ENCODE assay signal across 1 cellular context in the genomic region with DNA sequence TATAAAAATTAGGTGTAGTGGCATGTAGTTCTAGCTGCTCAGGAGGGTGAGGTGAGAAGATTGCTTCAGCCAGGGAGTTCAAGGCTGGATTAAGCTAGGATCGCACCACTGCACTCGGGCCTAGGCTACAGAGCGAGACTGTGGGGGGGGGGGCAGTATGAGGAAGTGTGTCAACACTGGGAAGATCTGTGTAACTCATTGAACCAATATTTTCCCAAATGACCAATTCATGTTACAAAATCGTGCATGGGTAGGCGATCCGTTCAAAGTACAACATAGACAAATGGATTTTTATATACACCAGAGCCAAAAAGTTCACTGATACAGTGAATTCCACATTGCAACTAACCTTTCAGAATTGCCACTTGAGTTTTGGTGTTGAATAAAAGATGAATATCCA.
TF ChIP-seq lines count a peak whose summit lies in the region.

No MANE protein-coding gene starts in this region.

TF ChIP-seq in liver, 16 proteins besides CTCF, POLR2A, EP300 and RAD21 (continued from another document):
- TF ChIP-seq, protein P1, sequence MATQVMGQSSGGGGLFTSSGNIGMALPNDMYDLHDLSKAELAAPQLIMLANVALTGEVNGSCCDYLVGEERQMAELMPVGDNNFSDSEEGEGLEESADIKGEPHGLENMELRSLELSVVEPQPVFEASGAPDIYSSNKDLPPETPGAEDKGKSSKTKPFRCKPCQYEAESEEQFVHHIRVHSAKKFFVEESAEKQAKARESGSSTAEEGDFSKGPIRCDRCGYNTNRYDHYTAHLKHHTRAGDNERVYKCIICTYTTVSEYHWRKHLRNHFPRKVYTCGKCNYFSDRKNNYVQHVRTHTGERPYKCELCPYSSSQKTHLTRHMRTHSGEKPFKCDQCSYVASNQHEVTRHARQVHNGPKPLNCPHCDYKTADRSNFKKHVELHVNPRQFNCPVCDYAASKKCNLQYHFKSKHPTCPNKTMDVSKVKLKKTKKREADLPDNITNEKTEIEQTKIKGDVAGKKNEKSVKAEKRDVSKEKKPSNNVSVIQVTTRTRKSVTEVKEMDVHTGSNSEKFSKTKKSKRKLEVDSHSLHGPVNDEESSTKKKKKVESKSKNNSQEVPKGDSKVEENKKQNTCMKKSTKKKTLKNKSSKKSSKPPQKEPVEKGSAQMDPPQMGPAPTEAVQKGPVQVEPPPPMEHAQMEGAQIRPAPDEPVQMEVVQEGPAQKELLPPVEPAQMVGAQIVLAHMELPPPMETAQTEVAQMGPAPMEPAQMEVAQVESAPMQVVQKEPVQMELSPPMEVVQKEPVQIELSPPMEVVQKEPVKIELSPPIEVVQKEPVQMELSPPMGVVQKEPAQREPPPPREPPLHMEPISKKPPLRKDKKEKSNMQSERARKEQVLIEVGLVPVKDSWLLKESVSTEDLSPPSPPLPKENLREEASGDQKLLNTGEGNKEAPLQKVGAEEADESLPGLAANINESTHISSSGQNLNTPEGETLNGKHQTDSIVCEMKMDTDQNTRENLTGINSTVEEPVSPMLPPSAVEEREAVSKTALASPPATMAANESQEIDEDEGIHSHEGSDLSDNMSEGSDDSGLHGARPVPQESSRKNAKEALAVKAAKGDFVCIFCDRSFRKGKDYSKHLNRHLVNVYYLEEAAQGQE (IDR thresholded peaks at IDR 0.05) = peak; percentile 63
- peak; percentile 90 for TF ChIP-seq FOXA1 (IDR thresholded peaks at IDR 0.05)
- peak; percentile 81 for TF ChIP-seq HNF4G (IDR thresholded peaks at IDR 0.05)
- TF ChIP-seq ZBTB33 (IDR thresholded peaks at IDR 0.05) = peak; percentile 75
- TF ChIP-seq EGR1 (IDR thresholded peaks at IDR 0.05; ENCODE audit: low read depth in 2 of 2) = peak in 1 of 2 donors; percentile 45
TF ChIP-seq in liver: peak in this region for 15.
